10 cellular contexts compared by ENCODE assay signal in genomic region chr1:8448906-8449661, GRCh38.
DNase-seq lines count a peak whose midpoint lies in the region; ATAC-seq, FAIRE-seq and TF ChIP-seq lines count a peak whose summit lies in the region.
"Had no signal": no experiment of that assay in that cellular context is flagged by ENCODE, and none has a peak within 500 bp of the region (broad histone marks: within the 10 kb centered on the region; RNA-seq: fewer than 3 reads in every experiment).

No MANE protein-coding gene starts in this region.

- 59 to 76% methylated on average over 12 of the region's 12 CpGs for whole genome bisulfite sequencing in transverse colon (ENCODE audit: low coverage in 1 of 2), 2 donors

- H3K27ac ChIP-seq in kidney (ENCODE audit: low read depth in 2 of 2, low read length in 2 of 2) = peak overlapping the region; percentile 27 to 51
- H3K27ac ChIP-seq in transverse colon = peak overlapping the region; percentile 59 to 79 (median 68)
- H3K27ac ChIP-seq in MM.1S (ENCODE audit: low read length) = no peak overlapping the region

- peaks cover 5 to 11% of the 10 kb centered on the region in 2 donors for H3K4me1 ChIP-seq in kidney (ENCODE audit: control insufficient read depth in 1 of 2, insufficient read depth in 1 of 2, low read depth in 1 of 2, low read length in 2 of 2)
- peaks cover 0 to 14% (median 2%) of the 10 kb centered on the region in 4 donors for H3K4me1 ChIP-seq in transverse colon
- no peaks in the 10 kb centered on the region for H3K4me1 ChIP-seq in mucosa of descending colon (ENCODE audit: low read depth)
- no peaks in the 10 kb centered on the region for H3K4me1 ChIP-seq in MM.1S (ENCODE audit: low read length)

- no peaks in the 10 kb centered on the region for H3K79me2 ChIP-seq in MM.1S (ENCODE audit: low read length)

- no peaks in the 10 kb centered on the region for H3K9me3 Mint-ChIP-seq in activated naive CD4-positive, alpha-beta T cell treated with anti-CD3 and anti-CD28 coated beads for 36 hours

- H3K9ac ChIP-seq in kidney (ENCODE audit: low read length in 2 of 2) (peak overlapping the region in 1 of 2 donors; percentile 29), MM.1S (ENCODE audit: low read length) (no peak overlapping the region)

- no peak overlapping the region for H3K4me2 ChIP-seq in MM.1S (ENCODE audit: low read depth, low read length)

- peaks cover 6% of the 10 kb centered on the region for H3K36me3 Mint-ChIP-seq in activated naive CD4-positive, alpha-beta T cell treated with anti-CD3 and anti-CD28 coated beads for 36 hours (ENCODE audit: low read depth)

- H3K9me2 ChIP-seq in MM.1S (replicated peaks; ENCODE audit: insufficient read depth, low read length) = no peaks in the 10 kb centered on the region

- H3K27me3 ChIP-seq in transverse colon (no peaks in the 10 kb centered on the region), MM.1S (replicated peaks; ENCODE audit: insufficient read depth, low read length) (no peaks in the 10 kb centered on the region)

- in situ Hi-C loops in transverse colon (cut with MboI; ENCODE audit: low pct_ligation_motif_present in 1 of 4, low pct_unique_long_range_greater_than_20kb in 1 of 4, low sequenced_read_pairs in 3 of 4) = no loop called here

- no peaks in the 10 kb centered on the region for H3K27me3 Mint-ChIP-seq in activated naive CD4-positive, alpha-beta T cell treated with anti-CD3 and anti-CD28 coated beads for 36 hours (ENCODE audit: low read depth)
- H3K27me3 Mint-ChIP-seq: CD4-positive, CD25-positive, alpha-beta regulatory T cell had no signal

- H3K4me3 ChIP-seq in kidney (ENCODE audit: low read length in 2 of 2) (peak overlapping the region in 1 of 2 donors; percentile 8), transverse colon (no peak overlapping the region), mucosa of descending colon (no peak overlapping the region), MM.1S (ENCODE audit: low read length) (no peak overlapping the region)

- CTCF ChIA-PET in activated naive CD4-positive, alpha-beta T cell treated with anti-CD3 and anti-CD28 coated beads for 36 hours (lab: Charles Lee) = interaction anchor here (0.7 to 1.4 kb wide), 3 partner anchors 18 to 29 kb away, joined by 3 to 4 read pairs (median 3); no protein-coding TSS in a partner anchor

- intact Hi-C loops in activated naive CD4-positive, alpha-beta T cell treated with anti-CD3 and anti-CD28 coated beads for 36 hours (cut with micrococcal nuclease) = no loop called here
- intact Hi-C loops in kidney (cut with DNase I) (no loop called here), transverse colon (cut with DNase I; ENCODE audit: low total_unique reads) (no loop called here), mucosa of descending colon (cut with DNase I, micrococcal nuclease) (no loop called here)

- H3K4me3 Mint-ChIP-seq in activated naive CD4-positive, alpha-beta T cell treated with anti-CD3 and anti-CD28 coated beads for 36 hours = no peak overlapping the region

- H3K27ac Mint-ChIP-seq in activated naive CD4-positive, alpha-beta T cell treated with anti-CD3 and anti-CD28 coated beads for 36 hours = no peak overlapping the region

- no peak for TF ChIP-seq POLR2A in transverse colon (IDR thresholded peaks at IDR 0.05)

- H3K9me3 ChIP-seq in kidney (ENCODE audit: control insufficient read depth in 1 of 2, low read length in 2 of 2) (no peaks in the 10 kb centered on the region), transverse colon (no peaks in the 10 kb centered on the region), mucosa of descending colon (no peaks in the 10 kb centered on the region), MM.1S (replicated peaks; ENCODE audit: insufficient read depth, low read length) (no peaks in the 10 kb centered on the region)

- no peak for ATAC-seq in mucosa of descending colon

- TF ChIP-seq EP300 in transverse colon (IDR thresholded peaks at IDR 0.05; ENCODE audit: low read depth) = no peak

- no peak overlapping the region for H2AFZ ChIP-seq in MM.1S (ENCODE audit: low read length)

- H3K36me3 ChIP-seq in kidney (ENCODE audit: control insufficient read depth in 1 of 2, insufficient read depth in 2 of 2, low read length in 2 of 2) (no peaks in the 10 kb centered on the region), transverse colon (no peaks in the 10 kb centered on the region), mucosa of descending colon (ENCODE audit: low read depth) (no peaks in the 10 kb centered on the region), MM.1S (replicated peaks; ENCODE audit: insufficient read depth, low read length) (no peaks in the 10 kb centered on the region)

- no peak for FAIRE-seq in kidney (lab: Jason Lieb, UNC)
- FAIRE-seq: frontal cortex had no signal

- no peak for TF ChIP-seq CTCF in kidney (IDR thresholded peaks at IDR 0.05; ENCODE audit: borderline replicate concordance, extremely low read depth, insufficient read depth)
- TF ChIP-seq CTCF in transverse colon (IDR thresholded peaks at IDR 0.05) = no peak
- TF ChIP-seq CTCF in mucosa of descending colon (IDR thresholded peaks at IDR 0.05) = no peak
- TF ChIP-seq CTCF in MM.1S (IDR thresholded peaks at IDR 0.05; ENCODE audit: low read length) = no peak

- peak; percentile 52 for DNase-seq in activated naive CD4-positive, alpha-beta T cell treated with anti-CD3 and anti-CD28 coated beads for 36 hours
- DNase-seq in activated naive CD4-positive, alpha-beta T cell (lab: John Stamatoyannopoulos, UW) = no peak
- DNase-seq in cerebellum (ENCODE audit: low spot score) (peak; percentile 32), kidney (no peak), transverse colon (no peak), mucosa of descending colon (no peak), SKM-1 (lab: John Stamatoyannopoulos, UW; ENCODE audit: unreplicated experiment) (no peak), MM.1S (no peak)

- no peaks in the 10 kb centered on the region for H3K4me1 Mint-ChIP-seq in activated naive CD4-positive, alpha-beta T cell treated with anti-CD3 and anti-CD28 coated beads for 36 hours (ENCODE audit: low read depth)

- H4K20me1 ChIP-seq in MM.1S (ENCODE audit: insufficient read depth, low read length) = no peaks in the 10 kb centered on the region

- no peaks in the 10 kb centered on the region for H3F3A ChIP-seq in MM.1S (ENCODE audit: insufficient read depth, low read length)

Comparison
In these comparisons a context has a peak if more than half of its experiments do, and no peak if none do; other contexts are left out.
1. DNase-seq: peak in activated naive CD4-positive, alpha-beta T cell treated with anti-CD3 and anti-CD28 coated beads for 36 hours (single experiment) and cerebellum (single experiment); none in activated naive CD4-positive, alpha-beta T cell (0 of 4), kidney (single experiment), transverse colon (single experiment), mucosa of descending colon (0 of 3), SKM-1 (single experiment) and MM.1S (single experiment).